Comparison of ENCODE assay signal across 1 cellular context in the genomic region with DNA sequence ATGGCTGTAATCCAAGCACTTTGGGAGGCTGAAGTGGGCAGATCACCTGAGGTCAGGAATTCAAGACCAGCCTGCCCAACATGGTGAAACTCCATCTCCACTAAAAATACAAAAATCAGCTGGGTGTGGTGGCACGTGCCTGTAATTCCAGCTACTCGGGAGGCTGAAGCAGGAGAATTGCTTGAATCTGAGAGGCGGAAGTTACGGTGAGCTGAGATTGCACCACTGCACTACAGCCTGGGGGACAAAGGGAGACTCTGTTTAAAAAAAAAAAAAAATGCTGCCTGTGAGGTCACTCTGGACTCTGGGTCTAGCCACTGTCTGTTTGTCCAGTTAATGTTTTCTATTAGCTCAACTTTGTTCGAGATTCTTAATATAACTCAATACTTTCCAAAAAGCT.
TF ChIP-seq lines count a peak whose summit lies in the region.
"Not testable (repeated sequence)": the region's sequence is repeated elsewhere in the genome, so short reads cannot be mapped to it uniquely, and the experiment has no call there.

No MANE protein-coding gene starts in this region.

TF ChIP-seq in HepG2, 621 proteins besides CTCF, POLR2A, EP300 and RAD21 (continued from another document):
- TF ChIP-seq, protein P1, sequence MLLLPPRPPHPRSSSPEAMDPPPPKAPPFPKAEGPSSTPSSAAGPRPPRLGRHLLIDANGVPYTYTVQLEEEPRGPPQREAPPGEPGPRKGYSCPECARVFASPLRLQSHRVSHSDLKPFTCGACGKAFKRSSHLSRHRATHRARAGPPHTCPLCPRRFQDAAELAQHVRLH (CRISPR knock-in tag; IDR thresholded peaks at IDR 0.05; ENCODE audit: borderline replicate concordance, low read depth), result 0 out of 2 replicates have a peak, but pooled peaks have one; percentile 29
- TF ChIP-seq TEAD3 (CRISPR knock-in tag; optimal IDR thresholded peaks at IDR 0.05; ENCODE audit: borderline replicate concordance) (peak; percentile 38), KMT2A (CRISPR knock-in tag; IDR thresholded peaks at IDR 0.05) (peak; percentile 14; the same call in 1 of the 2 replicates), ZNF230 (CRISPR knock-in tag; IDR thresholded peaks at IDR 0.05) (0 out of 2 replicates have a peak, but pooled peaks have one; percentile 34), ZMYM4 (CRISPR knock-in tag; IDR thresholded peaks at IDR 0.05) (peak; percentile 82), CBX5 (CRISPR knock-in tag; IDR thresholded peaks at IDR 0.05; ENCODE audit: borderline replicate concordance) (peak; percentile 63; the same call in 1 of the 2 replicates), ZMYM3 (CRISPR knock-in tag; IDR thresholded peaks at IDR 0.05) (peak; percentile 88), POGZ (CRISPR knock-in tag; IDR thresholded peaks at IDR 0.05) (peak; percentile 89), GABPA (CRISPR knock-in tag; IDR thresholded peaks at IDR 0.05; ENCODE audit: low read depth) (peak; percentile 55; the same call in 1 of the 2 replicates), MED1 (CRISPR knock-in tag; IDR thresholded peaks at IDR 0.05) (peak; percentile 22; the same call in 1 of the 2 replicates), FOSL2 (CRISPR knock-in tag; IDR thresholded peaks at IDR 0.05) (peak; percentile 49), CEBPG (CRISPR knock-in tag; IDR thresholded peaks at IDR 0.05) (peak; percentile 86), TARDBP (CRISPR knock-in tag; IDR thresholded peaks at IDR 0.05) (0 out of 2 replicates have a peak, but pooled peaks have one; percentile 40), HOXA3 (CRISPR knock-in tag; IDR thresholded peaks at IDR 0.05) (peak; percentile 36; the same call in 1 of the 2 replicates), SMAD3 (CRISPR knock-in tag; IDR thresholded peaks at IDR 0.05) (0 out of 2 replicates have a peak, but pooled peaks have one; percentile 35), HNF4A (CRISPR knock-in tag; IDR thresholded peaks at IDR 0.05) (peak; percentile 63), SIX4 (CRISPR knock-in tag; IDR thresholded peaks at IDR 0.05) (0 out of 2 replicates have a peak, but pooled peaks have one; percentile 37)
- TF ChIP-seq, protein P2, sequence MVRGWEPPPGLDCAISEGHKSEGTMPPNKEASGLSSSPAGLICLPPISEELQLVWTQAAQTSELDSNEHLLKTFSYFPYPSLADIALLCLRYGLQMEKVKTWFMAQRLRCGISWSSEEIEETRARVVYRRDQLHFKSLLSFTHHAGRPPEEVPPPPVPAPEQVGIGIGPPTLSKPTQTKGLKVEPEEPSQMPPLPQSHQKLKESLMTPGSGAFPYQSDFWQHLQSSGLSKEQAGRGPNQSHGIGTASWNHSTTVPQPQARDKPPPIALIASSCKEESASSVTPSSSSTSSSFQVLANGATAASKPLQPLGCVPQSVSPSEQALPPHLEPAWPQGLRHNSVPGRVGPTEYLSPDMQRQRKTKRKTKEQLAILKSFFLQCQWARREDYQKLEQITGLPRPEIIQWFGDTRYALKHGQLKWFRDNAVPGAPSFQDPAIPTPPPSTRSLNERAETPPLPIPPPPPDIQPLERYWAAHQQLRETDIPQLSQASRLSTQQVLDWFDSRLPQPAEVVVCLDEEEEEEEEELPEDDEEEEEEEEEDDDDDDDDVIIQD (CRISPR knock-in tag; IDR thresholded peaks at IDR 0.05; ENCODE audit: low read depth), result peak; percentile 94; the same call in 1 of the 2 replicates
- TF ChIP-seq GABPA (IDR thresholded peaks at IDR 0.05; ENCODE audit: low read depth, low read length), result not testable (repeated sequence)
- TF ChIP-seq, protein P3, sequence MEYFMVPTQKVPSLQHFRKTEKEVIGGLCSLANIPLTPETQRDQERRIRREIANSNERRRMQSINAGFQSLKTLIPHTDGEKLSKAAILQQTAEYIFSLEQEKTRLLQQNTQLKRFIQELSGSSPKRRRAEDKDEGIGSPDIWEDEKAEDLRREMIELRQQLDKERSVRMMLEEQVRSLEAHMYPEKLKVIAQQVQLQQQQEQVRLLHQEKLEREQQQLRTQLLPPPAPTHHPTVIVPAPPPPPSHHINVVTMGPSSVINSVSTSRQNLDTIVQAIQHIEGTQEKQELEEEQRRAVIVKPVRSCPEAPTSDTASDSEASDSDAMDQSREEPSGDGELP (IDR thresholded peaks at IDR 0.05; ENCODE audit: borderline replicate concordance, low read depth), result peak; percentile 81
